18 cellular contexts compared by ENCODE assay signal in genomic region chr5:149238540-149238939, GRCh38.
DNase-seq lines count a peak whose midpoint lies in the region; ATAC-seq and TF ChIP-seq lines count a peak whose summit lies in the region.
"Had no signal": no experiment of that assay in that cellular context is flagged by ENCODE, and none has a peak within 500 bp of the region (broad histone marks: within the 10 kb centered on the region; RNA-seq: fewer than 3 reads in every experiment).

No MANE protein-coding gene starts in this region.

- no peak for ATAC-seq in GM21528 (IDR thresholded peaks at IDR 0.05; ENCODE audit: low FRiP score, unreplicated experiment)
- ATAC-seq: CD8-positive, alpha-beta T cell; left ventricle myocardium superior had no signal

- DNase-seq in AG20443 (ENCODE audit: low spot score) = peak; percentile 51
- no peak for DNase-seq in NB4 (ENCODE audit: low read depth)
- peak; percentile 44 for DNase-seq in fibroblast of pulmonary artery (ENCODE audit: low read depth)
- DNase-seq in NOMO-1 treated with dmso at 0.1 percent for 144 hours (lab: John Stamatoyannopoulos, UW; ENCODE audit: unreplicated experiment) = no peak
- no peak for DNase-seq in NOMO-1 (lab: John Stamatoyannopoulos, UW; ENCODE audit: unreplicated experiment in 2 of 2)
- DNase-seq in NCI-H446 treated with DMSO at 0.1 percent for 48 hours (lab: John Stamatoyannopoulos, UW) = no peak
- DNase-seq: activated naive CD4-positive, alpha-beta T cell treated with Interleukin-2 at 50 U/mL for 16 hours; CD8-positive, alpha-beta T cell; GF-D8; hippocampal formation; left ventricle myocardium superior; NCI-H2029 treated with DMSO at 0.1 percent for 48 hours; SJCRH30; stimulated activated CD4-positive, alpha-beta T cell treated with anti-CD3 and anti-CD28 coated beads, Interleukin-2, amount 100 ng/mL, for 48 hours; WERI-Rb-1 had no signal

- TF ChIP-seq CTCF in 22Rv1 (IDR thresholded peaks at IDR 0.05) (peak; percentile 22; the same call in 1 of the 2 replicates), NB4 (IDR thresholded peaks at IDR 0.05; ENCODE audit: low read depth, low read length) (peak; percentile 21), fibroblast of pulmonary artery (IDR thresholded peaks at IDR 0.05; ENCODE audit: low read length, missing control alignments) (peak; percentile 39)

- TF ChIP-seq POLR2A in NB4 (IDR thresholded peaks at IDR 0.05; ENCODE audit: extremely low read depth, insufficient read length) = no peak

- H3K27ac ChIP-seq in 22Rv1 = no peak overlapping the region
- H3K27ac ChIP-seq: right atrium auricular region, SJCRH30, WERI-Rb-1 had no signal

- no peak overlapping the region for H3K4me3 ChIP-seq in NB4 (ENCODE audit: low read depth, low read length)
- H3K4me3 ChIP-seq in fibroblast of pulmonary artery (replicated peaks; ENCODE audit: low read depth, low read length) = no peak overlapping the region
- H3K4me3 ChIP-seq: right atrium auricular region, SJCRH30 had no signal

Comparison
In these comparisons a context has a peak if more than half of its experiments do, and no peak if none do; other contexts are left out.
1. DNase-seq: peak in AG20443 (single experiment) and fibroblast of pulmonary artery (single experiment); none in NB4 (single experiment), NOMO-1 treated with dmso at 0.1 percent for 144 hours (single experiment), NOMO-1 (0 of 2) and NCI-H446 treated with DMSO at 0.1 percent for 48 hours (single experiment).
2. Peak in every context shown above with its lines, with median percentiles within 50 percentile points of each other: CTCF ChIP-seq.